ENCODE assay signal across 8 cellular contexts in the genomic region with DNA sequence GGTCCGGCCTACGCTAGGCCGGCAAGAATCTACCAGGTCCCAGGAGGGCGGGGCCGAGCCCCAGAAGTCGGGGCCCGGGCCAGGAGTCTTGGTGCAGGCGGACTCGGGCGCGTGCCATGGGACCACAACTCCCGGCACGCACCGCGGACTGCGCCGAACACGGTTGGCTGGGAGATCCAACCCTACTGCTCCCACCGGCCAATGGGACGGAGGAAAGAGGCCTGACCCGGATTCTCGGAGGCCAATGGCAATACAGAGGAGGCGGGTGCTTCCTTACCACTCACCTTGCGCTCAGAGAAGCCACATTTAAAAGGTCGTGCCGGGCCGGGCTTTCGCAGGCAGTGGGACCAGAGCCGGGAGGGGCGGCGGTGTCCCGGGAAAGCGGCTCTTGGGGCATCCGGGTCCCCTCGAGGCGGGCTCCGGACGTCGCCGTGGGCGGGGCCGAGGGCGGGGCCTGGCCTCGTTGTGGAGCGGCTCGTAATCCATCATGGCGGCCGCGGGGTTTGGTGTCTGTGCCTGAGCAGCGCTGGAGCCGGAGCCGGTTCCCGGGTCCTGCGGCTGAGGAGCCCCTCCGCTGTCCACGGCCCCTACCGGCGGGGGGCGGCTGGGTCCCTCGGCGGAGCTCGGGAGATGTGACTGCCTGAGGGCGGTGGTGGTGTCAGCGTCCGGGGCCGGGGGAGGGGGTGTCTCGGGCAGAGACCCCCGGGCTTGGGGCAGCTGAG. TPM values are rescaled to one million over a fixed set of nuclear protein-coding genes. Genes with fewer than 3 reads are reported as not detected.
A peak's percentile ranks its signal among the peaks of the same experiment; 100 is the strongest.
DNase-seq lines count a peak whose midpoint lies in the region; ATAC-seq and TF ChIP-seq lines count a peak whose summit lies in the region.

No MANE protein-coding gene starts in this region.

- peak; percentile 79 for TF ChIP-seq POLR2A in GM19099 (IDR thresholded peaks at IDR 0.05; ENCODE audit: extremely low read depth, insufficient read length, low read depth)

- no peak for TF ChIP-seq CTCF in kidney epithelial cell (IDR thresholded peaks at IDR 0.05; ENCODE audit: insufficient read depth, low read length, poor library complexity, severe bottlenecking)

- ATAC-seq in HG03378 (IDR thresholded peaks at IDR 0.05; ENCODE audit: unreplicated experiment) = peak; percentile 94

- no peaks in the 10 kb centered on the region for H3K36me3 ChIP-seq in kidney epithelial cell (ENCODE audit: control insufficient read depth, insufficient read depth, low read length)

- peak overlapping the region; percentile 95 for H3K4me3 ChIP-seq in kidney epithelial cell (ENCODE audit: low read depth, low read length)

- peak; percentile 95 for DNase-seq in AML-193 (lab: John Stamatoyannopoulos, UW)
- DNase-seq in NCI-H446 treated with DMSO at 0.1 percent for 48 hours (lab: John Stamatoyannopoulos, UW) = peak; percentile 88
- peak; percentile 91 for DNase-seq in activated CD4-positive, alpha-beta T cell treated with anti-CD3 and anti-CD28 coated beads for 1 hour
- peak; percentile 98 for DNase-seq in cerebellum (ENCODE audit: low spot score)
- peak; percentile 93 for DNase-seq in kidney epithelial cell (ENCODE audit: low read depth)
- DNase-seq in stimulated activated CD4-positive, alpha-beta T cell treated with anti-CD3 and anti-CD28 coated beads, Interleukin-15, amount 100 ng/mL, for 24 hours = peak; percentile 98

- no peaks in the 10 kb centered on the region for H3K27me3 ChIP-seq in kidney epithelial cell (ENCODE audit: control insufficient read depth, insufficient read depth, low read length)

RNA-seq across cellular contexts. Expression of a gene that starts 19.1 kb away (rescaled TPM):
- total RNA-seq in cerebellum (38.1 TPM), kidney epithelial cell (20.6 and 24.9 TPM in 2 replicates)

RNA-seq across cellular contexts. Expression of a gene that starts 48.3 kb away (rescaled TPM):
- total RNA-seq in cerebellum (not detected), kidney epithelial cell (0.07 and 0.13 TPM in 2 replicates)

Comparison
In these comparisons a context has a peak if more than half of its experiments do, and no peak if none do; other contexts are left out.
1. Peak in every context shown above with its lines: DNase-seq, ATAC-seq and H3K4me3 ChIP-seq.